In the genomic region with DNA sequence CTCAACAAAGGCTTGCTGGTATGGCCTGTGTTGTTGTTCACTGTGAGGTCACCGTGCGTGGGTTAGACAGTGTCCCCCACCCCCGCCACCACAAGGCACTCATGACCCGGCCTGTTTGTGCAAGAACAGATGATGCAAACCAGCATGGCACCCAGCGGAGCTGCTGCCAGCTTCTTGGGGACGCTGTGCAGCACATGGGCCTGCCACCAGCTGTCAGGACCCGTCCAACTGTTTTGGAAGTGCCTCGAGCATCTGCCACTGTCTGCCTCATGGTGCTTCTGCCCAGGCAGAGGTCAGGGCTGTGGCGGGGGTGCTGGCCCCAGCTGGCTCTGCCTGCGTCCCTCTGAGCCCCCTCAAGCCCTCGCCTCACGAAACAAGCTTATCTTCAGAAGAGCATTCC, we compare ENCODE assay signal across 17 cellular contexts. TPM values are rescaled to one million over a fixed set of nuclear protein-coding genes. Genes with fewer than 3 reads are reported as not detected.
DNase-seq lines count a peak whose midpoint lies in the region; ATAC-seq and TF ChIP-seq lines count a peak whose summit lies in the region.
"Had no signal": no experiment of that assay in that cellular context is flagged by ENCODE, and none has a peak within 500 bp of the region (broad histone marks: within the 10 kb centered on the region; RNA-seq: fewer than 3 reads in every experiment).

No MANE protein-coding gene starts in this region.

- peak; percentile 68 for DNase-seq in activated CD8-positive, alpha-beta memory T cell treated with anti-CD3 and anti-CD28 coated beads, Interleukin-2, amount 10 ng/mL, durations not matched to agents 7 days and 5 days
- DNase-seq in activated CD8-positive, alpha-beta memory T cell treated with anti-CD3 and anti-CD28 coated beads, Interleukin-2, amount 50 U/mL, for 4 hours = no peak
- peak in 2 of 5 donors; percentile 81 to 83 for DNase-seq in heart left ventricle
- no peak for DNase-seq in tibial nerve (ENCODE audit: low spot score in 2 of 2)
- no peak for DNase-seq in KG1 (lab: John Stamatoyannopoulos, UW)
- DNase-seq: DMS53, islet precursor cell, NCI-H226, retina had no signal

- H3K27ac Mint-ChIP-seq in activated CD8-positive, alpha-beta memory T cell treated with anti-CD3 and anti-CD28 coated beads, Interleukin-2, amount 10 ng/mL, durations not matched to agents 7 days and 5 days = peak overlapping the region; percentile 93
- H3K27ac Mint-ChIP-seq: dendritic cell treated with granulocyte-macrophage colony-stimulating factor and Interleukin-4, amounts not matched to agents 40 ng/mL and 50 ng/mL, for 4 days; type B pancreatic cell had no signal

- no peak for ATAC-seq in activated CD8-positive, alpha-beta memory T cell treated with anti-CD3 and anti-CD28 coated beads, Interleukin-2, amount 10 ng/mL, durations not matched to agents 7 days and 5 days
- ATAC-seq in heart left ventricle (peak; percentile 40 to 72 (median 63)), GM18909 (IDR thresholded peaks at IDR 0.05; ENCODE audit: poor library complexity, unreplicated experiment) (no peak), HG02759 (IDR thresholded peaks at IDR 0.05; ENCODE audit: unreplicated experiment) (no peak)
- ATAC-seq: activated CD4-positive, CD25-positive, alpha-beta regulatory T cell treated with anti-CD3 and anti-CD28 coated beads, Interleukin-2, amount 50 U/mL, for 24 hours had no signal

- H3K4me1 ChIP-seq in heart left ventricle = peaks cover 0 to 85% (median 28%) of the 10 kb centered on the region in 12 donors
- H3K4me1 ChIP-seq in tibial nerve = peaks cover 0 to 20% (median 15%) of the 10 kb centered on the region in 4 donors

- peaks cover 95% of the 10 kb centered on the region for H3K4me1 Mint-ChIP-seq in activated CD8-positive, alpha-beta memory T cell treated with anti-CD3 and anti-CD28 coated beads, Interleukin-2, amount 10 ng/mL, durations not matched to agents 7 days and 5 days

- H3K9me3 Mint-ChIP-seq in activated CD8-positive, alpha-beta memory T cell treated with anti-CD3 and anti-CD28 coated beads, Interleukin-2, amount 10 ng/mL, durations not matched to agents 7 days and 5 days (ENCODE audit: low read depth) = no peaks in the 10 kb centered on the region
- H3K9me3 Mint-ChIP-seq: dendritic cell treated with granulocyte-macrophage colony-stimulating factor and Interleukin-4, amounts not matched to agents 40 ng/mL and 50 ng/mL, for 4 days; type B pancreatic cell had no signal

- H3K27ac ChIP-seq in SU-DHL-6 (ENCODE audit: low read depth, low read length) (peak overlapping the region; percentile 99), heart left ventricle (peak overlapping the region; percentile 57 to 97 (median 92)), tibial nerve (peak overlapping the region in 3 of 4 donors; percentile 9 to 73 (median 13))

- TF ChIP-seq CTCF in SU-DHL-6 (IDR thresholded peaks at IDR 0.05; ENCODE audit: insufficient read depth, low read length, poor library complexity, severe bottlenecking) = no peak
- TF ChIP-seq CTCF in heart left ventricle (IDR thresholded peaks at IDR 0.05) = no peak
- TF ChIP-seq CTCF in tibial nerve (IDR thresholded peaks at IDR 0.05) = no peak

- H3K9ac ChIP-seq in SU-DHL-6 (ENCODE audit: low read length) = peak overlapping the region; percentile 66

- H3K9me3 ChIP-seq in SU-DHL-6 (ENCODE audit: insufficient read depth, low read length) (peaks cover 8% of the 10 kb centered on the region; the same call in 1 of the 2 replicates), heart left ventricle (no peaks in the 10 kb centered on the region), tibial nerve (peaks cover 0 to 3% (median 0%) of the 10 kb centered on the region in 4 donors)

- TF ChIP-seq POLR2A in heart left ventricle (IDR thresholded peaks at IDR 0.05) (peak in 1 of 2 donors; percentile 9), tibial nerve (IDR thresholded peaks at IDR 0.05) (no peak)

- 36 to 53% (median 44%) methylated on average over 3 to 12 of the region's 12 CpGs for WGBS in heart left ventricle, 4 donors
- WGBS in tibial nerve, 2 donors = 69 to 72% methylated on average over 8 to 12 of the region's 12 CpGs

- H3K4me2 ChIP-seq in SU-DHL-6 (ENCODE audit: low read depth, low read length, poor library complexity, severe bottlenecking) = peak overlapping the region; percentile 75

- H3K36me3 Mint-ChIP-seq in activated CD8-positive, alpha-beta memory T cell treated with anti-CD3 and anti-CD28 coated beads, Interleukin-2, amount 10 ng/mL, durations not matched to agents 7 days and 5 days = peaks cover 28% of the 10 kb centered on the region
- H3K36me3 Mint-ChIP-seq: type B pancreatic cell had no signal

- H3K27me3 ChIP-seq in SU-DHL-6 (ENCODE audit: low read length) (no peaks in the 10 kb centered on the region), heart left ventricle (no peaks in the 10 kb centered on the region), tibial nerve (no peaks in the 10 kb centered on the region)

- H3K36me3 ChIP-seq in SU-DHL-6 (ENCODE audit: low read length) (peaks cover 2% of the 10 kb centered on the region; the same call in 1 of the 2 replicates), heart left ventricle (no peaks in the 10 kb centered on the region), tibial nerve (no peaks in the 10 kb centered on the region)

- peaks cover 8% of the 10 kb centered on the region for H3K79me2 ChIP-seq in SU-DHL-6 (ENCODE audit: insufficient read depth, low read length)

- H3K27me3 Mint-ChIP-seq in activated CD8-positive, alpha-beta memory T cell treated with anti-CD3 and anti-CD28 coated beads, Interleukin-2, amount 10 ng/mL, durations not matched to agents 7 days and 5 days = no peaks in the 10 kb centered on the region

- H2AFZ ChIP-seq in SU-DHL-6 (ENCODE audit: low read depth, low read length, severe bottlenecking) = no peak overlapping the region

- intact Hi-C loops in heart left ventricle (cut with DNase I) = no loop called here

- CTCF ChIA-PET in activated CD8-positive, alpha-beta memory T cell treated with anti-CD3 and anti-CD28 coated beads, Interleukin-2, amount 10 ng/mL, durations not matched to agents 7 days and 5 days (lab: Charles Lee) = interaction anchor here (1.2 to 14.6 kb wide), 4 partner anchors 17 to 34 kb away, joined by 3 to 309 read pairs (median 164); no protein-coding TSS in a partner anchor

- TF ChIP-seq EP300 in tibial nerve (IDR thresholded peaks at IDR 0.05) = no peak

- H3K4me3 Mint-ChIP-seq in activated CD8-positive, alpha-beta memory T cell treated with anti-CD3 and anti-CD28 coated beads, Interleukin-2, amount 10 ng/mL, durations not matched to agents 7 days and 5 days = peak overlapping the region; percentile 83
- H3K4me3 Mint-ChIP-seq: dendritic cell treated with granulocyte-macrophage colony-stimulating factor and Interleukin-4, amounts not matched to agents 40 ng/mL and 50 ng/mL, for 4 days; type B pancreatic cell had no signal

- no peaks in the 10 kb centered on the region for H3K9me2 ChIP-seq in SU-DHL-6 (replicated peaks; ENCODE audit: insufficient read depth, low read length)

- H3K4me3 ChIP-seq in SU-DHL-6 (ENCODE audit: insufficient read depth, low read length, poor library complexity, severe bottlenecking) = no peak overlapping the region
- peak overlapping the region; percentile 12 to 62 (median 54) for H3K4me3 ChIP-seq in heart left ventricle
- no peak overlapping the region for H3K4me3 ChIP-seq in tibial nerve

- H4K20me1 ChIP-seq in SU-DHL-6 (ENCODE audit: low read depth, low read length) = no peaks in the 10 kb centered on the region

- H3F3A ChIP-seq in SU-DHL-6 (ENCODE audit: insufficient read depth) = peaks cover 78% of the 10 kb centered on the region

RNA-seq across cellular contexts. Expression of a gene that starts 1.5 kb away (rescaled TPM):
- 100 to 1,000 TPM; 116 to 177 TPM for total RNA-seq in activated CD8-positive, alpha-beta memory T cell treated with anti-CD3 and anti-CD28 coated beads, Interleukin-2, amount 10 ng/mL, durations not matched to agents 7 days and 5 days
- total RNA-seq in heart left ventricle = 100 to 1,000 TPM in 8 of 9 donors, 10 to 100 TPM in 1; 95.8 to 411 (median 166) TPM
- 100 to 1,000 TPM in 1 of 2 donors, 10 to 100 TPM in 1; 22.4 to 289 TPM for polyA plus RNA-seq in heart left ventricle
- total RNA-seq in tibial nerve = 1 to 10 TPM in 2 of 4 donors, under 1 TPM in 1, not detected in 1; 0.60 to 2.1 (median 1.8) TPM

RNA-seq across cellular contexts. Expression of a gene that starts 22.3 kb away (rescaled TPM):
- under 1 TPM in 1 of 2 experiments, not detected in 1; 0.14 TPM for total RNA-seq in activated CD8-positive, alpha-beta memory T cell treated with anti-CD3 and anti-CD28 coated beads, Interleukin-2, amount 10 ng/mL, durations not matched to agents 7 days and 5 days
- total RNA-seq in heart left ventricle = 1 to 10 TPM in 3 of 9 donors, under 1 TPM in 3, not detected in 3; 0.26 to 1.4 (median 0.95) TPM
- polyA plus RNA-seq in heart left ventricle = under 1 TPM in 1 of 2 donors, not detected in 1; 0.23 TPM
- not detected for total RNA-seq in tibial nerve
- total RNA-seq: mucosa of gallbladder, SK-MEL-5 had no signal

RNA-seq across cellular contexts. Expression of a gene that starts 47.7 kb away (rescaled TPM):
- total RNA-seq in activated CD8-positive, alpha-beta memory T cell treated with anti-CD3 and anti-CD28 coated beads, Interleukin-2, amount 10 ng/mL, durations not matched to agents 7 days and 5 days = not detected
- total RNA-seq in heart left ventricle (not detected), tibial nerve (not detected)
- polyA plus RNA-seq in heart left ventricle = not detected
- total RNA-seq: mucosa of gallbladder, SK-MEL-5 had no signal

RNA-seq across cellular contexts. Expression of a gene that starts 51.3 kb away (rescaled TPM):
- total RNA-seq in activated CD8-positive, alpha-beta memory T cell treated with anti-CD3 and anti-CD28 coated beads, Interleukin-2, amount 10 ng/mL, durations not matched to agents 7 days and 5 days = 1 to 10 TPM; 3.4 to 4.2 TPM
- under 1 TPM; 0.09 to 0.60 (median 0.38) TPM for total RNA-seq in heart left ventricle
- polyA plus RNA-seq in heart left ventricle = under 1 TPM; 0.19 to 0.50 TPM
- under 1 TPM in 3 of 4 donors, not detected in 1; 0.21 to 0.66 (median 0.60) TPM for total RNA-seq in tibial nerve

Comparison
In these comparisons a context has a peak if more than half of its experiments do, and no peak if none do; other contexts are left out.
1. ATAC-seq: peak in heart left ventricle (4 of 4); none in activated CD8-positive, alpha-beta memory T cell treated with anti-CD3 and anti-CD28 coated beads, Interleukin-2, amount 10 ng/mL, durations not matched to agents 7 days and 5 days (single experiment), GM18909 (single experiment) and HG02759 (single experiment).
2. H3K27ac ChIP-seq: peak in every context shown above with its lines; median percentile 99 in SU-DHL-6; 92 in heart left ventricle; 13 in tibial nerve.
3. H3K4me3 ChIP-seq: peak in heart left ventricle (12 of 12); none in SU-DHL-6 (single experiment) and tibial nerve (0 of 4).
4. RNA of a gene that starts 1.5 kb away (total RNA-seq): 116 to 177 TPM in activated CD8-positive, alpha-beta memory T cell treated with anti-CD3 and anti-CD28 coated beads, Interleukin-2, amount 10 ng/mL, durations not matched to agents 7 days and 5 days and 95.8 to 411 TPM in heart left ventricle; 0.60 to 2.1 TPM in tibial nerve; every median in the first group is over 10 times any median in the second.